In genomic region chr3:126431103-126431534, GRCh38 we compare ENCODE assay signal across 12 cellular contexts. TPM values are rescaled to one million over a fixed set of nuclear protein-coding genes. Genes with fewer than 3 reads are reported as not detected.
DNase-seq lines count a peak whose midpoint lies in the region; ATAC-seq and TF ChIP-seq lines count a peak whose summit lies in the region.
"Had no signal": no experiment of that assay in that cellular context is flagged by ENCODE, and none has a peak within 500 bp of the region (broad histone marks: within the 10 kb centered on the region; RNA-seq: fewer than 3 reads in every experiment).

No MANE protein-coding gene starts in this region.

- no peaks in the 10 kb centered on the region for H3K36me3 ChIP-seq in uterus

- no peak for TF ChIP-seq CTCF in uterus (IDR thresholded peaks at IDR 0.05)

- no peak for TF ChIP-seq POLR2A in uterus (IDR thresholded peaks at IDR 0.05)

- peak; percentile 71 for ATAC-seq in GM18502 (IDR thresholded peaks at IDR 0.05; ENCODE audit: poor library complexity, unreplicated experiment)
- ATAC-seq in GM19463 (IDR thresholded peaks at IDR 0.05; ENCODE audit: unreplicated experiment), result peak; percentile 89
- ATAC-seq in HG02884 (IDR thresholded peaks at IDR 0.05; ENCODE audit: unreplicated experiment), result peak; percentile 70
- no peak for ATAC-seq in HG03354 (IDR thresholded peaks at IDR 0.05; ENCODE audit: poor library complexity, severe bottlenecking, unreplicated experiment)
- ATAC-seq: CD8-positive, alpha-beta T cell; esophagus mucosa had no signal

- DNase-seq in mesenteric fat pad (ENCODE audit: low spot score) (peak; percentile 24), NCI-H524 (lab: John Stamatoyannopoulos, UW) (no peak), uterus (no peak)
- no peak for DNase-seq in stimulated activated CD4-positive, alpha-beta T cell treated with anti-CD3 and anti-CD28 coated beads, Interleukin-4, amount 100 ng/mL, for 1 hour
- DNase-seq: NCI-H2081 treated with DMSO at 0.1 percent for 48 hours had no signal

- intact Hi-C loops in uterus (cut with DNase I; ENCODE audit: low total_unique reads), result no loop called here

- no peak overlapping the region for H3K27ac ChIP-seq in uterus

- no peaks in the 10 kb centered on the region for H3K4me1 ChIP-seq in uterus

- peaks cover 0 to 12% of the 10 kb centered on the region in 2 donors for H3K9me3 ChIP-seq in uterus

- no peak overlapping the region for H3K4me3 ChIP-seq in uterus

- no peaks in the 10 kb centered on the region for H3K27me3 ChIP-seq in uterus

RNA-seq across cellular contexts. Expression of gene CFAP100, which starts 36.4 kb away (rescaled TPM):
- total RNA-seq in mesenteric fat pad, result not detected
- 1 to 10 TPM in 1 of 4 donors, under 1 TPM in 1, not detected in 2; 0.98 to 2.8 TPM for total RNA-seq in uterus
- total RNA-seq: CD8-positive, alpha-beta T cell; esophagus mucosa; subcutaneous adipose tissue had no signal

RNA-seq across cellular contexts. Expression of gene ZXDC, which starts 44.6 kb away (rescaled TPM):
- total RNA-seq in mesenteric fat pad (29.4 TPM), uterus (10 to 100 TPM; 18.5 to 57.9 (median 33.5) TPM)
